ENCODE assay signal across 1 cellular context in the genomic region with DNA sequence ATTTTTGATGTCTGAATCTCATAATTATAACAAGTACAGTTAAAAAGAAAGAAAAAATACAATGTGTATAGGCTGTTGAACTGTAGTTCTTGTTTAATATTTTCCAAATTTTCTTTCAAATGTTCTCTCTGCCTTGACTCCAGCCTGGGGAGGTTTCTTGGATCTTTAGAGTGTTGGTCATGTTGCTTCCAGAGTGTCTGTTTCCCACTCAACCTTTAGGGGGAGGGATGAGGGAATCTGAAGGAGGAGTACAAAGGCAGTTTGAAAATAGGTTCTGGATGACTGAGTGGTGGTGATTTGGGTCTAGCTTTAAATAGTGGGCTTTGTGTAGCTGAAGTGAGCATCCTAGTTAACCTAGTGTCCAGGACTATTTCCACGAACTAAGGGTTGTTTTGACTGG.
TF ChIP-seq lines count a peak whose summit lies in the region.

No MANE protein-coding gene starts in this region.

TF ChIP-seq in GM23338, 12 proteins besides CTCF, POLR2A, EP300 and RAD21:
- TF ChIP-seq, protein P1, sequence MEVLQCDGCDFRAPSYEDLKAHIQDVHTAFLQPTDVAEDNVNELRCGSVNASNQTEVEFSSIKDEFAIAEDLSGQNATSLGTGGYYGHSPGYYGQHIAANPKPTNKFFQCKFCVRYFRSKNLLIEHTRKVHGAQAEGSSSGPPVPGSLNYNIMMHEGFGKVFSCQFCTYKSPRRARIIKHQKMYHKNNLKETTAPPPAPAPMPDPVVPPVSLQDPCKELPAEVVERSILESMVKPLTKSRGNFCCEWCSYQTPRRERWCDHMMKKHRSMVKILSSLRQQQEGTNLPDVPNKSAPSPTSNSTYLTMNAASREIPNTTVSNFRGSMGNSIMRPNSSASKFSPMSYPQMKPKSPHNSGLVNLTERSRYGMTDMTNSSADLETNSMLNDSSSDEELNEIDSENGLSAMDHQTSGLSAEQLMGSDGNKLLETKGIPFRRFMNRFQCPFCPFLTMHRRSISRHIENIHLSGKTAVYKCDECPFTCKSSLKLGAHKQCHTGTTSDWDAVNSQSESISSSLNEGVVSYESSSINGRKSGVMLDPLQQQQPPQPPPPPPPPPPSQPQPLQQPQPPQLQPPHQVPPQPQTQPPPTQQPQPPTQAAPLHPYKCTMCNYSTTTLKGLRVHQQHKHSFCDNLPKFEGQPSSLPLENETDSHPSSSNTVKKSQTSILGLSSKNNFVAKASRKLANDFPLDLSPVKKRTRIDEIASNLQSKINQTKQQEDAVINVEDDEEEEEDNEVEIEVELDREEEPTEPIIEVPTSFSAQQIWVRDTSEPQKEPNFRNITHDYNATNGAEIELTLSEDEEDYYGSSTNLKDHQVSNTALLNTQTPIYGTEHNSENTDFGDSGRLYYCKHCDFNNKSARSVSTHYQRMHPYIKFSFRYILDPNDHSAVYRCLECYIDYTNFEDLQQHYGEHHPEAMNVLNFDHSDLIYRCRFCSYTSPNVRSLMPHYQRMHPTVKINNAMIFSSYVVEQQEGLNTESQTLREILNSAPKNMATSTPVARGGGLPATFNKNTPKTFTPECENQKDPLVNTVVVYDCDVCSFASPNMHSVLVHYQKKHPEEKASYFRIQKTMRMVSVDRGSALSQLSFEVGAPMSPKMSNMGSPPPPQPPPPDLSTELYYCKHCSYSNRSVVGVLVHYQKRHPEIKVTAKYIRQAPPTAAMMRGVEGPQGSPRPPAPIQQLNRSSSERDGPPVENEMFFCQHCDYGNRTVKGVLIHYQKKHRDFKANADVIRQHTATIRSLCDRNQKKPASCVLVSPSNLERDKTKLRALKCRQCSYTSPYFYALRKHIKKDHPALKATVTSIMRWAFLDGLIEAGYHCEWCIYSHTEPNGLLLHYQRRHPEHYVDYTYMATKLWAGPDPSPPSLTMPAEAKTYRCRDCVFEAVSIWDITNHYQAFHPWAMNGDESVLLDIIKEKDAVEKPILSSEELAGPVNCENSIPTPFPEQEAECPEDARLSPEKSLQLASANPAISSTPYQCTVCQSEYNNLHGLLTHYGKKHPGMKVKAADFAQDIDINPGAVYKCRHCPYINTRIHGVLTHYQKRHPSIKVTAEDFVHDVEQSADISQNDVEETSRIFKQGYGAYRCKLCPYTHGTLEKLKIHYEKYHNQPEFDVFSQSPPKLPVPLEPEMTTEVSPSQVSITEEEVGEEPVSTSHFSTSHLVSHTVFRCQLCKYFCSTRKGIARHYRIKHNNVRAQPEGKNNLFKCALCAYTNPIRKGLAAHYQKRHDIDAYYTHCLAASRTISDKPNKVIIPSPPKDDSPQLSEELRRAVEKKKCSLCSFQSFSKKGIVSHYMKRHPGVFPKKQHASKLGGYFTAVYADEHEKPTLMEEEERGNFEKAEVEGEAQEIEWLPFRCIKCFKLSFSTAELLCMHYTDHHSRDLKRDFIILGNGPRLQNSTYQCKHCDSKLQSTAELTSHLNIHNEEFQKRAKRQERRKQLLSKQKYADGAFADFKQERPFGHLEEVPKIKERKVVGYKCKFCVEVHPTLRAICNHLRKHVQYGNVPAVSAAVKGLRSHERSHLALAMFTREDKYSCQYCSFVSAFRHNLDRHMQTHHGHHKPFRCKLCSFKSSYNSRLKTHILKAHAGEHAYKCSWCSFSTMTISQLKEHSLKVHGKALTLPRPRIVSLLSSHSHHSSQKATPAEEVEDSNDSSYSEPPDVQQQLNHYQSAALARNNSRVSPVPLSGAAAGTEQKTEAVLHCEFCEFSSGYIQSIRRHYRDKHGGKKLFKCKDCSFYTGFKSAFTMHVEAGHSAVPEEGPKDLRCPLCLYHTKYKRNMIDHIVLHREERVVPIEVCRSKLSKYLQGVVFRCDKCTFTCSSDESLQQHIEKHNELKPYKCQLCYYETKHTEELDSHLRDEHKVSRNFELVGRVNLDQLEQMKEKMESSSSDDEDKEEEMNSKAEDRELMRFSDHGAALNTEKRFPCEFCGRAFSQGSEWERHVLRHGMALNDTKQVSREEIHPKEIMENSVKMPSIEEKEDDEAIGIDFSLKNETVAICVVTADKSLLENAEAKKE (CRISPR knock-in tag; IDR thresholded peaks at IDR 0.05), result no peak
- TF ChIP-seq EZH2phosphoT487 (IDR thresholded peaks at IDR 0.05; ENCODE audit: unreplicated experiment), result no peak
- TF ChIP-seq CREB1 (CRISPR knock-in tag; IDR thresholded peaks at IDR 0.05; ENCODE audit: low read depth), result no peak
- no peak for TF ChIP-seq STAT1 (IDR thresholded peaks at IDR 0.05; ENCODE audit: unreplicated experiment)
- no peak for TF ChIP-seq ZNF114 (CRISPR knock-in tag; IDR thresholded peaks at IDR 0.05)
- TF ChIP-seq EZH2 (IDR thresholded peaks at IDR 0.05; ENCODE audit: low read depth, unreplicated experiment), result no peak
- TF ChIP-seq, protein P2, sequence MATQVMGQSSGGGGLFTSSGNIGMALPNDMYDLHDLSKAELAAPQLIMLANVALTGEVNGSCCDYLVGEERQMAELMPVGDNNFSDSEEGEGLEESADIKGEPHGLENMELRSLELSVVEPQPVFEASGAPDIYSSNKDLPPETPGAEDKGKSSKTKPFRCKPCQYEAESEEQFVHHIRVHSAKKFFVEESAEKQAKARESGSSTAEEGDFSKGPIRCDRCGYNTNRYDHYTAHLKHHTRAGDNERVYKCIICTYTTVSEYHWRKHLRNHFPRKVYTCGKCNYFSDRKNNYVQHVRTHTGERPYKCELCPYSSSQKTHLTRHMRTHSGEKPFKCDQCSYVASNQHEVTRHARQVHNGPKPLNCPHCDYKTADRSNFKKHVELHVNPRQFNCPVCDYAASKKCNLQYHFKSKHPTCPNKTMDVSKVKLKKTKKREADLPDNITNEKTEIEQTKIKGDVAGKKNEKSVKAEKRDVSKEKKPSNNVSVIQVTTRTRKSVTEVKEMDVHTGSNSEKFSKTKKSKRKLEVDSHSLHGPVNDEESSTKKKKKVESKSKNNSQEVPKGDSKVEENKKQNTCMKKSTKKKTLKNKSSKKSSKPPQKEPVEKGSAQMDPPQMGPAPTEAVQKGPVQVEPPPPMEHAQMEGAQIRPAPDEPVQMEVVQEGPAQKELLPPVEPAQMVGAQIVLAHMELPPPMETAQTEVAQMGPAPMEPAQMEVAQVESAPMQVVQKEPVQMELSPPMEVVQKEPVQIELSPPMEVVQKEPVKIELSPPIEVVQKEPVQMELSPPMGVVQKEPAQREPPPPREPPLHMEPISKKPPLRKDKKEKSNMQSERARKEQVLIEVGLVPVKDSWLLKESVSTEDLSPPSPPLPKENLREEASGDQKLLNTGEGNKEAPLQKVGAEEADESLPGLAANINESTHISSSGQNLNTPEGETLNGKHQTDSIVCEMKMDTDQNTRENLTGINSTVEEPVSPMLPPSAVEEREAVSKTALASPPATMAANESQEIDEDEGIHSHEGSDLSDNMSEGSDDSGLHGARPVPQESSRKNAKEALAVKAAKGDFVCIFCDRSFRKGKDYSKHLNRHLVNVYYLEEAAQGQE (IDR thresholded peaks at IDR 0.05; ENCODE audit: unreplicated experiment), result no peak
- TF ChIP-seq ZNF331 (CRISPR knock-in tag; IDR thresholded peaks at IDR 0.05; ENCODE audit: low read depth), result no peak
